ENCODE assay signal across 8 cellular contexts in genomic region chr6:84422380-84422968, GRCh38.
DNase-seq lines count a peak whose midpoint lies in the region; ATAC-seq and TF ChIP-seq lines count a peak whose summit lies in the region.

No MANE protein-coding gene starts in this region.

- H3K27ac ChIP-seq in Panc1 (ENCODE audit: low read length) (no peak overlapping the region), esophagus muscularis mucosa (replicated peaks in 1 of 4) (no peak overlapping the region), neural cell (ENCODE audit: low read length) (no peak overlapping the region)

- POLR2A ChIA-PET in activated CD4-positive, alpha-beta memory T cell treated with anti-CD3 and anti-CD28 coated beads for 36 hours (lab: Charles Lee): no interaction called here
- POLR2A ChIA-PET in activated CD4-positive, alpha-beta memory T cell treated with anti-CD3 and anti-CD28 coated beads, Interleukin-2, amount 10 ng/mL, durations not matched to agents 7 days and 5 days (lab: Charles Lee): no interaction called here
- POLR2A ChIA-PET in Panc1 (lab: Charles Lee): no interaction called here

- WGBS in esophagus muscularis mucosa: 15% methylated on average over 13 of the region's 13 CpGs

- no TSS peak for BruUV-seq in Panc1 (replicated peaks; lab: Mats Ljungman, UMichigan)

- peak; percentile 23 for DNase-seq in activated CD4-positive, alpha-beta memory T cell treated with anti-CD3 and anti-CD28 coated beads for 36 hours
- DNase-seq in activated CD4-positive, alpha-beta memory T cell treated with anti-CD3 and anti-CD28 coated beads, Interleukin-2, amount 10 ng/mL, durations not matched to agents 7 days and 5 days: no peak
- DNase-seq in Panc1 (ENCODE audit: low read depth, low spot score): peak; percentile 17
- no peak for DNase-seq in esophagus muscularis mucosa (ENCODE audit: extremely low spot score)
- DNase-seq in SK-N-DZ (ENCODE audit: low spot score): no peak
- DNase-seq in CD14-positive monocyte (ENCODE audit: low spot score): no peak

- no peaks in the 10 kb centered on the region for H4K20me1 ChIP-seq in neural cell (ENCODE audit: insufficient read depth)

- in situ Hi-C loops in Panc1 (cut with HindIII; ENCODE audit: low pct_unique_long_range_greater_than_20kb, low sequenced_read_pairs): no loop called here

- H3K4me1 Mint-ChIP-seq in activated CD4-positive, alpha-beta memory T cell treated with anti-CD3 and anti-CD28 coated beads for 36 hours (ENCODE audit: low read depth): no peaks in the 10 kb centered on the region
- H3K4me1 Mint-ChIP-seq in activated CD4-positive, alpha-beta memory T cell treated with anti-CD3 and anti-CD28 coated beads, Interleukin-2, amount 10 ng/mL, durations not matched to agents 7 days and 5 days: no peaks in the 10 kb centered on the region
- H3K4me1 Mint-ChIP-seq in CD14-positive monocyte: no peaks in the 10 kb centered on the region

- TF ChIP-seq CTCF in Panc1 (IDR thresholded peaks at IDR 0.05) (peak; percentile 87), esophagus muscularis mucosa (IDR thresholded peaks at IDR 0.05) (peak; percentile 52 to 60 (median 53)), neural cell (IDR thresholded peaks at IDR 0.05; ENCODE audit: poor library complexity, severe bottlenecking) (peak; percentile 33), CD14-positive monocyte (IDR thresholded peaks at IDR 0.05) (no peak)

- CTCF ChIA-PET in activated CD4-positive, alpha-beta memory T cell treated with anti-CD3 and anti-CD28 coated beads for 36 hours (lab: Charles Lee): no interaction called here
- CTCF ChIA-PET in activated CD4-positive, alpha-beta memory T cell treated with anti-CD3 and anti-CD28 coated beads, Interleukin-2, amount 10 ng/mL, durations not matched to agents 7 days and 5 days (lab: Charles Lee): interaction anchor here (0.8 kb wide), 1 partner anchor 688 kb away, joined by 5 read pairs; no protein-coding TSS in a partner anchor
- CTCF ChIA-PET in Panc1 (lab: Charles Lee): interaction anchor here (0.5 to 0.6 kb wide), 2 partner anchors 101 to 161 kb away, joined by 3 read pairs; no protein-coding TSS in a partner anchor

- H3K36me3 ChIP-seq in Panc1 (ENCODE audit: control insufficient read depth, insufficient read depth, low read length): no peaks in the 10 kb centered on the region
- no peaks in the 10 kb centered on the region for H3K36me3 ChIP-seq in esophagus muscularis mucosa
- no peaks in the 10 kb centered on the region for H3K36me3 ChIP-seq in neural cell (ENCODE audit: insufficient read depth, low read length)

- no peak overlapping the region for H3K4me3 Mint-ChIP-seq in activated CD4-positive, alpha-beta memory T cell treated with anti-CD3 and anti-CD28 coated beads for 36 hours
- no peak overlapping the region for H3K4me3 Mint-ChIP-seq in activated CD4-positive, alpha-beta memory T cell treated with anti-CD3 and anti-CD28 coated beads, Interleukin-2, amount 10 ng/mL, durations not matched to agents 7 days and 5 days
- no peak overlapping the region for H3K4me3 Mint-ChIP-seq in CD14-positive monocyte

- H3K27me3 Mint-ChIP-seq in activated CD4-positive, alpha-beta memory T cell treated with anti-CD3 and anti-CD28 coated beads for 36 hours: no peaks in the 10 kb centered on the region
- H3K27me3 Mint-ChIP-seq in activated CD4-positive, alpha-beta memory T cell treated with anti-CD3 and anti-CD28 coated beads, Interleukin-2, amount 10 ng/mL, durations not matched to agents 7 days and 5 days: no peaks in the 10 kb centered on the region
- peaks cover 10 to 15% (median 14%) of the 10 kb centered on the region in 3 donors for H3K27me3 Mint-ChIP-seq in CD14-positive monocyte (ENCODE audit: low read depth in 3 of 3)

- ATAC-seq in HG02885 (IDR thresholded peaks at IDR 0.05; ENCODE audit: poor library complexity, unreplicated experiment) (peak; percentile 79), Panc1 (peak; percentile 94)

- no peak overlapping the region for H3K4me3 ChIP-seq in Panc1 (ENCODE audit: low read depth in 2 of 2, low read length in 2 of 2)
- no peak overlapping the region for H3K4me3 ChIP-seq in esophagus muscularis mucosa
- no peak overlapping the region for H3K4me3 ChIP-seq in neural cell (ENCODE audit: low read length)

- H3K9me2 ChIP-seq in neural cell (ENCODE audit: insufficient read depth, low read length): no peaks in the 10 kb centered on the region

- H3K9me3 Mint-ChIP-seq in activated CD4-positive, alpha-beta memory T cell treated with anti-CD3 and anti-CD28 coated beads for 36 hours: peaks cover 3% of the 10 kb centered on the region
- H3K9me3 Mint-ChIP-seq in activated CD4-positive, alpha-beta memory T cell treated with anti-CD3 and anti-CD28 coated beads, Interleukin-2, amount 10 ng/mL, durations not matched to agents 7 days and 5 days: no peaks in the 10 kb centered on the region
- no peaks in the 10 kb centered on the region for H3K9me3 Mint-ChIP-seq in CD14-positive monocyte

- H3K4me2 ChIP-seq in neural cell (ENCODE audit: low read length): no peak overlapping the region

- no peak overlapping the region for H3K9ac ChIP-seq in neural cell (ENCODE audit: low read length)

- H2AFZ ChIP-seq in neural cell (ENCODE audit: low read depth, low read length): no peak overlapping the region

- no peaks in the 10 kb centered on the region for H3K9me3 ChIP-seq in Panc1 (ENCODE audit: control insufficient read depth, insufficient read depth, low read depth, low read length)
- H3K9me3 ChIP-seq in esophagus muscularis mucosa: no peaks in the 10 kb centered on the region
- no peaks in the 10 kb centered on the region for H3K9me3 ChIP-seq in neural cell (ENCODE audit: low read length)

- H3F3A ChIP-seq in neural cell (ENCODE audit: insufficient read depth, low read length, poor library complexity, severe bottlenecking): no peaks in the 10 kb centered on the region

- no peak overlapping the region for H3K27ac Mint-ChIP-seq in activated CD4-positive, alpha-beta memory T cell treated with anti-CD3 and anti-CD28 coated beads for 36 hours
- H3K27ac Mint-ChIP-seq in activated CD4-positive, alpha-beta memory T cell treated with anti-CD3 and anti-CD28 coated beads, Interleukin-2, amount 10 ng/mL, durations not matched to agents 7 days and 5 days: no peak overlapping the region
- H3K27ac Mint-ChIP-seq in CD14-positive monocyte: no peak overlapping the region

- H3K27me3 ChIP-seq in Panc1 (ENCODE audit: control insufficient read depth, insufficient read depth, low read length) (no peaks in the 10 kb centered on the region), esophagus muscularis mucosa (peaks cover 0 to 38% (median 0%) of the 10 kb centered on the region in 4 donors), neural cell (ENCODE audit: insufficient read depth, low read depth, low read length) (no peaks in the 10 kb centered on the region)

- TF ChIP-seq RAD21 in neural cell (conservative IDR thresholded peaks at IDR 0.05): no peak

- TF ChIP-seq EP300 in esophagus muscularis mucosa (IDR thresholded peaks at IDR 0.05) (no peak), neural cell (conservative IDR thresholded peaks at IDR 0.05; ENCODE audit: poor library complexity, severe bottlenecking) (no peak)

- no peaks in the 10 kb centered on the region; the same call in 1 of the 2 replicates for H3K4me1 ChIP-seq in Panc1 (ENCODE audit: control insufficient read depth, insufficient read depth, low read length)
- H3K4me1 ChIP-seq in esophagus muscularis mucosa: peaks cover 0 to 5% (median 2%) of the 10 kb centered on the region in 4 donors

- no peaks in the 10 kb centered on the region for H3K79me2 ChIP-seq in neural cell (replicated peaks; ENCODE audit: insufficient read depth, low read length)

- intact Hi-C loops in activated CD4-positive, alpha-beta memory T cell treated with anti-CD3 and anti-CD28 coated beads for 36 hours (cut with micrococcal nuclease): loop anchor here (5.0 to 10.0 kb wide), 2 partner anchors 352 to 900 kb away; no protein-coding TSS in a partner anchor
- intact Hi-C loops in Panc1 (cut with micrococcal nuclease; ENCODE audit: unreplicated experiment): loop anchor here (5.0 to 10.0 kb wide), 3 partner anchors 350 to 900 kb away; no protein-coding TSS in a partner anchor
- intact Hi-C loops in esophagus muscularis mucosa (cut with DNase I): loop anchor here (5.0 kb wide), 1 partner anchor 340 kb away; the partner anchor contains the start of gene TBX18
- intact Hi-C loops in CD14-positive monocyte (cut with micrococcal nuclease): no loop called here

- TF ChIP-seq POLR2A in esophagus muscularis mucosa (IDR thresholded peaks at IDR 0.05; ENCODE audit: low read depth): no peak

- no peaks in the 10 kb centered on the region for H3K36me3 Mint-ChIP-seq in activated CD4-positive, alpha-beta memory T cell treated with anti-CD3 and anti-CD28 coated beads for 36 hours
- no peaks in the 10 kb centered on the region for H3K36me3 Mint-ChIP-seq in activated CD4-positive, alpha-beta memory T cell treated with anti-CD3 and anti-CD28 coated beads, Interleukin-2, amount 10 ng/mL, durations not matched to agents 7 days and 5 days (ENCODE audit: low read depth)
- H3K36me3 Mint-ChIP-seq in CD14-positive monocyte: no peaks in the 10 kb centered on the region

TF ChIP-seq in neural cell, 6 proteins besides CTCF, POLR2A, EP300 and RAD21:
- TF ChIP-seq TAF1 (IDR thresholded peaks at IDR 0.05; ENCODE audit: low read depth) (no peak), REST (IDR thresholded peaks at IDR 0.05; ENCODE audit: borderline replicate concordance) (no peak), MXI1 (conservative IDR thresholded peaks at IDR 0.05; ENCODE audit: poor library complexity, severe bottlenecking) (no peak)
TF ChIP-seq in neural cell: peak in this region for 0.

Comparison
In these comparisons a context has a peak if more than half of its experiments do, and no peak if none do; other contexts are left out.
1. DNase-seq: peak in activated CD4-positive, alpha-beta memory T cell treated with anti-CD3 and anti-CD28 coated beads for 36 hours (single experiment) and Panc1 (single experiment); none in activated CD4-positive, alpha-beta memory T cell treated with anti-CD3 and anti-CD28 coated beads, Interleukin-2, amount 10 ng/mL, durations not matched to agents 7 days and 5 days (single experiment), esophagus muscularis mucosa (single experiment), SK-N-DZ (single experiment) and CD14-positive monocyte (single experiment).
2. intact Hi-C loops: an anchor here in activated CD4-positive, alpha-beta memory T cell treated with anti-CD3 and anti-CD28 coated beads for 36 hours (5.0 to 10.0 kb wide), Panc1 (5.0 to 10.0 kb wide) and esophagus muscularis mucosa (5.0 kb wide); none called in CD14-positive monocyte.